Comparison of ENCODE assay signal across 1 cellular context in the genomic region with DNA sequence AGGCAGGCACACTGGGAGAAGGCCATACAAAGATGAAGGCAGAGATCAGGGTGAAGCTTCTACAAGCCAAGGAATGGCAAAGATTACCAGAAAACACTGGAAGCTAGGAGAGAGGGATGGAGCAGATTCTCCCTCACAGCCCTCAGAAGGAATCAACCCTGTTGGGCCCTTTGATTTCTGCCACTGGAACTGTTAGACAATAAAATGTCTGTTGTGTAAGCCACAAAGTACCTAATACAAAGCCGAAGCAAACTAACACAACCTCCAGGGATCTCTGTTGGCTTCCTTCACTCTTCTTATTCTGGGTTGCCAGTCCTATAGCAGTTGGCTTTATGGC.
TF ChIP-seq lines count a peak whose summit lies in the region.

No MANE protein-coding gene starts in this region.

TF ChIP-seq in H1, 55 proteins besides CTCF, POLR2A, EP300 and RAD21:
- TF ChIP-seq SIX5 (IDR thresholded peaks at IDR 0.05; ENCODE audit: low read depth, low read length) (no peak), YY1 (IDR thresholded peaks at IDR 0.05; ENCODE audit: low read depth, low read length) (no peak), ZNF274 (IDR thresholded peaks at IDR 0.05; ENCODE audit: borderline replicate concordance, extremely low read depth, low read length) (no peak), CREB1 (IDR thresholded peaks at IDR 0.05) (no peak), CHD2 (IDR thresholded peaks at IDR 0.05; ENCODE audit: low read length) (no peak), PHF8 (conservative IDR thresholded peaks at IDR 0.05; ENCODE audit: low read depth, low read length) (no peak), CTBP2 (IDR thresholded peaks at IDR 0.05; ENCODE audit: borderline replicate concordance, insufficient read depth, insufficient read length, low read length) (no peak)
- TF ChIP-seq, protein P1, sequence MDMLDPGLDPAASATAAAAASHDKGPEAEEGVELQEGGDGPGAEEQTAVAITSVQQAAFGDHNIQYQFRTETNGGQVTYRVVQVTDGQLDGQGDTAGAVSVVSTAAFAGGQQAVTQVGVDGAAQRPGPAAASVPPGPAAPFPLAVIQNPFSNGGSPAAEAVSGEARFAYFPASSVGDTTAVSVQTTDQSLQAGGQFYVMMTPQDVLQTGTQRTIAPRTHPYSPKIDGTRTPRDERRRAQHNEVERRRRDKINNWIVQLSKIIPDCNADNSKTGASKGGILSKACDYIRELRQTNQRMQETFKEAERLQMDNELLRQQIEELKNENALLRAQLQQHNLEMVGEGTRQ (IDR thresholded peaks at IDR 0.05; ENCODE audit: low read length): no peak
- TF ChIP-seq, protein P2, sequence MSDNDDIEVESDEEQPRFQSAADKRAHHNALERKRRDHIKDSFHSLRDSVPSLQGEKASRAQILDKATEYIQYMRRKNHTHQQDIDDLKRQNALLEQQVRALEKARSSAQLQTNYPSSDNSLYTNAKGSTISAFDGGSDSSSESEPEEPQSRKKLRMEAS (IDR thresholded peaks at IDR 0.05): no peak
